Comparison of ENCODE assay signal across 8 cellular contexts in the genomic region with DNA sequence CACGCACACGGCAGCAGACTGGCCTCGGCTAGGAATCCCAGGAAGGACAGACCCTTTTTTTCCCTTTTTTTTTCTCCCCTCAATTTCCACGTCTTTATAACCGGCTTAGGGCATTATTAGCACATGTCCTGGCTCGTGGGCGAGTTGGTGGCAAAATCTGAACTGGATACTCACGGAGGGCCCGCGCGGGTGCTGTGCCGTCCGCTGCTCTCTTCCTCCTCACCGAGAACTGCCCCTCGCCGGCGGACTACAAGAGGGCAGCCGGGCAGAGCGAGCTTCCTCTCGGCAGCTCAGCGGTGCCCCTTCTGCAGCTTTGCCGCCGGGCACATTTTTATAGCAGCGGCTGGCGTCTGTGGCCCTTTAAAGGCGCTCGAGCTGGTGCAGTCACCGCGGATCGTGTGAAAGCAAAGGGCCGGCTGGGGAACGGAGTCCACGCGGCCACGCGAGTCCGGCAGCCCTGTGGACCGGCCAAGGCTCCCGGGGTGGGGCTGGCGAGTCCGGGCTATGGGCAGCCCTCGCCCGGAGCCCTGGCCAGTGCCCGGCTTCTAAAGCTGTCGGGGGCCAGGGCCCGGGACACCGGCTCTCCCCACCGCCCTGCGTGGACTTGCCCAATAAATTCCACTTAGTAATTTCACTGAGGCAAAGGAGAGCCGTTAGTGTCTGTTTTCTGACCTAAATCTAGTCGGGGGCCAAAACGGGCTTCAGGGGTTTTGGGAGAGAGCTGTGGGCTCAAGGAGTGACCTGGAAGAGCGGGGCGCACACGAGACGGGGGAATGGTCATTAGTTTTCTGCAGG. TPM values are rescaled to one million over a fixed set of nuclear protein-coding genes. Genes with fewer than 3 reads are reported as not detected.
DNase-seq lines count a peak whose midpoint lies in the region; ATAC-seq and TF ChIP-seq lines count a peak whose summit lies in the region.

No MANE protein-coding gene starts in this region.

- DNase-seq in activated gamma-delta T cell (lab: John Stamatoyannopoulos, UW) (peak; percentile 13), activated gamma-delta T cell treated with Interleukin-2 at 50 U/mL for 16 hours (no peak), NCI-H2171 (lab: John Stamatoyannopoulos, UW) (peak; percentile 56), endothelial cell (ENCODE audit: low spot score) (peak; percentile 44), memory B cell (ENCODE audit: low spot score in 2 of 2) (peak; percentile 7 to 28)

- H3K36me3 Mint-ChIP-seq in endothelial cell (ENCODE audit: low read depth, unreplicated experiment) (no peaks in the 10 kb centered on the region), memory B cell (no peaks in the 10 kb centered on the region)
- H3K36me3 Mint-ChIP-seq in stimulated activated naive CD8-positive, alpha-beta T cell treated with anti-CD3 and anti-CD28 coated beads, Interleukin-15, Interleukin-2, amounts not matched to agents 100 ng/mL and 50 ng/mL, for 24 hours (ENCODE audit: low read depth): no peaks in the 10 kb centered on the region

- peaks cover 8% of the 10 kb centered on the region for H3K4me1 Mint-ChIP-seq in endothelial cell (ENCODE audit: unreplicated experiment)
- peaks cover 9% of the 10 kb centered on the region for H3K4me1 Mint-ChIP-seq in memory B cell
- H3K4me1 Mint-ChIP-seq in stimulated activated naive CD8-positive, alpha-beta T cell treated with anti-CD3 and anti-CD28 coated beads, Interleukin-15, Interleukin-2, amounts not matched to agents 100 ng/mL and 50 ng/mL, for 24 hours (ENCODE audit: low read depth): peaks cover 30% of the 10 kb centered on the region

- H3K9me3 Mint-ChIP-seq in endothelial cell (ENCODE audit: unreplicated experiment): no peaks in the 10 kb centered on the region
- H3K9me3 Mint-ChIP-seq in memory B cell: no peaks in the 10 kb centered on the region
- no peaks in the 10 kb centered on the region for H3K9me3 Mint-ChIP-seq in stimulated activated naive CD8-positive, alpha-beta T cell treated with anti-CD3 and anti-CD28 coated beads, Interleukin-15, Interleukin-2, amounts not matched to agents 100 ng/mL and 50 ng/mL, for 24 hours

- H3K27me3 Mint-ChIP-seq in endothelial cell (ENCODE audit: unreplicated experiment) (peaks cover 15% of the 10 kb centered on the region), memory B cell (peaks cover 13% of the 10 kb centered on the region)
- peaks cover 55% of the 10 kb centered on the region for H3K27me3 Mint-ChIP-seq in stimulated activated naive CD8-positive, alpha-beta T cell treated with anti-CD3 and anti-CD28 coated beads, Interleukin-15, Interleukin-2, amounts not matched to agents 100 ng/mL and 50 ng/mL, for 24 hours

- H3K4me3 Mint-ChIP-seq in endothelial cell (ENCODE audit: unreplicated experiment): peak overlapping the region; percentile 88
- H3K4me3 Mint-ChIP-seq in memory B cell: peak overlapping the region; percentile 92
- peak overlapping the region; percentile 77 for H3K4me3 Mint-ChIP-seq in stimulated activated naive CD8-positive, alpha-beta T cell treated with anti-CD3 and anti-CD28 coated beads, Interleukin-15, Interleukin-2, amounts not matched to agents 100 ng/mL and 50 ng/mL, for 24 hours

- peak; percentile 66 for ATAC-seq in HG02943 (IDR thresholded peaks at IDR 0.05; ENCODE audit: low read depth, unreplicated experiment)
- peak; percentile 49 for ATAC-seq in memory B cell (ENCODE audit: low read depth)

- TF ChIP-seq CTCF in WI38 (IDR thresholded peaks at IDR 0.05; ENCODE audit: low read depth, low read length) (no peak), endothelial cell (IDR thresholded peaks at IDR 0.05; ENCODE audit: unreplicated experiment) (no peak)

- H3K27ac Mint-ChIP-seq in endothelial cell (ENCODE audit: unreplicated experiment): no peak overlapping the region
- no peak overlapping the region for H3K27ac Mint-ChIP-seq in memory B cell
- no peak overlapping the region for H3K27ac Mint-ChIP-seq in stimulated activated naive CD8-positive, alpha-beta T cell treated with anti-CD3 and anti-CD28 coated beads, Interleukin-15, Interleukin-2, amounts not matched to agents 100 ng/mL and 50 ng/mL, for 24 hours

- peak overlapping the region; percentile 51 for H3K4me3 ChIP-seq in WI38 (ENCODE audit: low read depth, low read length)

RNA-seq across cellular contexts. Expression of a gene that starts 1.3 kb away (rescaled TPM):
- total RNA-seq in endothelial cell (ENCODE audit: unreplicated experiment): 3.2 TPM

RNA-seq across cellular contexts. Expression of a gene that starts 30.0 kb away (rescaled TPM):
- total RNA-seq in endothelial cell (ENCODE audit: unreplicated experiment): 975 TPM
